ENCODE assay signal across 8 cellular contexts in genomic region chr2:68715353-68716041, GRCh38. TPM values are rescaled to one million over a fixed set of nuclear protein-coding genes. Genes with fewer than 3 reads are reported as not detected.
A peak's percentile ranks its signal among the peaks of the same experiment; 100 is the strongest.
DNase-seq lines count a peak whose midpoint lies in the region; ATAC-seq and TF ChIP-seq lines count a peak whose summit lies in the region.

No MANE protein-coding gene starts in this region.

- peak overlapping the region; percentile 42 for H3K4me3 Mint-ChIP-seq in central memory CD8-positive, alpha-beta T cell

- no peak for TF ChIP-seq POLR2A in upper lobe of left lung (IDR thresholded peaks at IDR 0.05)

- peak overlapping the region; percentile 66 for H3K27ac Mint-ChIP-seq in central memory CD8-positive, alpha-beta T cell (ENCODE audit: low read depth)

- peaks cover 66% of the 10 kb centered on the region for H3K4me1 Mint-ChIP-seq in central memory CD8-positive, alpha-beta T cell

- H3K36me3 ChIP-seq in left lung, result no peaks in the 10 kb centered on the region
- H3K36me3 ChIP-seq in upper lobe of left lung, result no peaks in the 10 kb centered on the region

- H3K4me3 ChIP-seq in left lung (no peak overlapping the region), upper lobe of left lung (no peak overlapping the region)

- intact Hi-C loops in left lung (cut with DNase I), result loop anchor here in 1 of 2 donors (10.0 kb wide), 1 partner anchor 209 kb away; no protein-coding TSS in a partner anchor

- H3K9me3 ChIP-seq in left lung (no peaks in the 10 kb centered on the region), upper lobe of left lung (no peaks in the 10 kb centered on the region)

- 47 to 53% methylated on average over 12 to 13 of the region's 13 CpGs for WGBS in upper lobe of left lung, 2 donors

- H3K27me3 ChIP-seq in left lung (no peaks in the 10 kb centered on the region), upper lobe of left lung (no peaks in the 10 kb centered on the region)

- H3K27ac ChIP-seq in left lung (peak overlapping the region; percentile 44 to 84), upper lobe of left lung (peak overlapping the region in 3 of 4 donors; percentile 28 to 61 (median 51))

- no peaks in the 10 kb centered on the region for H3K36me3 Mint-ChIP-seq in central memory CD8-positive, alpha-beta T cell (ENCODE audit: insufficient read depth)

- peak; percentile 58 to 60 for TF ChIP-seq CTCF in left lung (IDR thresholded peaks at IDR 0.05)
- TF ChIP-seq CTCF in upper lobe of left lung (IDR thresholded peaks at IDR 0.05), result peak in 5 of 6 experiments; percentile 46 to 68 (median 57)

- H3K4me1 ChIP-seq in left lung, result peaks cover 0 to 11% of the 10 kb centered on the region in 2 donors
- H3K4me1 ChIP-seq in upper lobe of left lung, result peaks cover 3 to 8% (median 5%) of the 10 kb centered on the region in 4 donors

- ATAC-seq in GM21529 (IDR thresholded peaks at IDR 0.05; ENCODE audit: unreplicated experiment) (peak; percentile 48), left lung (peak; percentile 93), upper lobe of left lung (ENCODE audit: low FRiP score in 2 of 2) (peak; percentile 76 to 77)
- peak; percentile 35 for ATAC-seq in central memory CD8-positive, alpha-beta T cell (replicated peaks; ENCODE audit: extremely low read depth, poor library complexity, severe bottlenecking)

- DNase-seq in NCI-H524 (lab: John Stamatoyannopoulos, UW) (peak; percentile 62 to 73), NCI-H524 treated with DMSO at 0.1 percent for 48 hours (lab: John Stamatoyannopoulos, UW) (no peak), HuH-7.5 (ENCODE audit: low spot score) (peak; percentile 52), SK-N-DZ (ENCODE audit: low spot score) (peak; percentile 77), left lung (peak in 1 of 2 donors; percentile 50), upper lobe of left lung (peak in 1 of 2 donors; percentile 69)
- DNase-seq in central memory CD8-positive, alpha-beta T cell (ENCODE audit: low spot score in 2 of 2), result no peak

- H3K27me3 Mint-ChIP-seq in central memory CD8-positive, alpha-beta T cell, result no peaks in the 10 kb centered on the region

- no peak for TF ChIP-seq EP300 in upper lobe of left lung (IDR thresholded peaks at IDR 0.05)

- no peaks in the 10 kb centered on the region for H3K9me3 Mint-ChIP-seq in central memory CD8-positive, alpha-beta T cell

RNA-seq across cellular contexts. Expression of gene ARHGAP25, which starts 19.1 kb away (rescaled TPM):
- polyA plus RNA-seq in SK-N-DZ (2014; cell fraction: cytosol; rRNA removed), result 0.32 and 0.65 TPM in 2 replicates
- 1.2 TPM in 1 of 2 replicates, not detected in the other for polyA plus RNA-seq in SK-N-DZ (2014; cell fraction: nucleus; rRNA removed)
- total RNA-seq in left lung (10 to 100 TPM; 16.5 to 43.5 TPM), upper lobe of left lung (10 to 100 TPM; 13.2 to 36.1 (median 26.3) TPM)

Comparison
In these comparisons a context has a peak if more than half of its experiments do, and no peak if none do; other contexts are left out.
1. DNase-seq: peak in NCI-H524 (2 of 2), HuH-7.5 (single experiment) and SK-N-DZ (single experiment); none in NCI-H524 treated with DMSO at 0.1 percent for 48 hours (single experiment) and central memory CD8-positive, alpha-beta T cell (0 of 2).
2. ATAC-seq: peak in every context shown above with its lines; median percentile 93 in left lung; 76 in upper lobe of left lung; 48 in GM21529; 35 in central memory CD8-positive, alpha-beta T cell.